ENCODE assay signal across 2 cellular contexts in the genomic region with DNA sequence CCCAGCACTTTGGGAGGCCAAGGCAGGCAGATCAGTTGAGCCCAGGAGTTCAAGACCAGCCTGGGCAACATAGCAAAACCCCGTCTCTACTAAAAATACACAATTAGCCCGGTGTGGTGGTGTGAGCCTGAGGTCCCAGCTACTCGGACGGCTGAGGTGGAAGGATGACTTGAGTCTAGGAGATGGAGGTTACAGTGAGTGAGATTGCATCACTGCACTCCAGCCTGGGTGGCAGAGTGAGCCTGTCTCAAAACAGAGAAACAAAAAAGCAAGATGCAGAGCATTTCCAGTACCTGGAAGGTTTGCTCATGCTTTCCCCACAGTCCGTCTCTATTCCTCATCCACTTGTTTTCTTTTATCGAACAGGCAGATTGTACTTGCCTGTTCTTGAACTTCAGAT.
TF ChIP-seq lines count a peak whose summit lies in the region.

No MANE protein-coding gene starts in this region.

TF ChIP-seq in HEK293, 187 proteins besides CTCF, POLR2A, EP300 and RAD21:
- TF ChIP-seq, protein P1, sequence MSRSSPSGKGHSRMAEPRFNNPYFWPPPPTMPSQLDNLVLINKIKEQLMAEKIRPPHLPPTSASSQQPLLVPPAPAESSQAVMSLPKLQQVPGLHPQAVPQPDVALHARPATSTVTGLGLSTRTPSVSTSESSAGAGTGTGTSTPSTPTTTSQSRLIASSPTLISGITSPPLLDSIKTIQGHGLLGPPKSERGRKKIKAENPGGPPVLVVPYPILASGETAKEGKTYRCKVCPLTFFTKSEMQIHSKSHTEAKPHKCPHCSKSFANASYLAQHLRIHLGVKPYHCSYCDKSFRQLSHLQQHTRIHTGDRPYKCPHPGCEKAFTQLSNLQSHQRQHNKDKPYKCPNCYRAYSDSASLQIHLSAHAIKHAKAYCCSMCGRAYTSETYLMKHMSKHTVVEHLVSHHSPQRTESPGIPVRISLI (tag by site-specific recombination; IDR thresholded peaks at IDR 0.05), result no peak
- TF ChIP-seq, protein P2, sequence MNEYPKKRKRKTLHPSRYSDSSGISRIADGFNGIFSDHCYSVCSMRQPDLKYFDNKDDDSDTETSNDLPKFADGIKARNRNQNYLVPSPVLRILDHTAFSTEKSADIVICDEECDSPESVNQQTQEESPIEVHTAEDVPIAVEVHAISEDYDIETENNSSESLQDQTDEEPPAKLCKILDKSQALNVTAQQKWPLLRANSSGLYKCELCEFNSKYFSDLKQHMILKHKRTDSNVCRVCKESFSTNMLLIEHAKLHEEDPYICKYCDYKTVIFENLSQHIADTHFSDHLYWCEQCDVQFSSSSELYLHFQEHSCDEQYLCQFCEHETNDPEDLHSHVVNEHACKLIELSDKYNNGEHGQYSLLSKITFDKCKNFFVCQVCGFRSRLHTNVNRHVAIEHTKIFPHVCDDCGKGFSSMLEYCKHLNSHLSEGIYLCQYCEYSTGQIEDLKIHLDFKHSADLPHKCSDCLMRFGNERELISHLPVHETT (tag by site-specific recombination; IDR thresholded peaks at IDR 0.05), result no peak
- TF ChIP-seq ZBTB17 (tag by site-specific recombination; IDR thresholded peaks at IDR 0.05), result 0 out of 2 replicates have a peak, but pooled peaks have one; percentile 12
- TF ChIP-seq, protein P3, sequence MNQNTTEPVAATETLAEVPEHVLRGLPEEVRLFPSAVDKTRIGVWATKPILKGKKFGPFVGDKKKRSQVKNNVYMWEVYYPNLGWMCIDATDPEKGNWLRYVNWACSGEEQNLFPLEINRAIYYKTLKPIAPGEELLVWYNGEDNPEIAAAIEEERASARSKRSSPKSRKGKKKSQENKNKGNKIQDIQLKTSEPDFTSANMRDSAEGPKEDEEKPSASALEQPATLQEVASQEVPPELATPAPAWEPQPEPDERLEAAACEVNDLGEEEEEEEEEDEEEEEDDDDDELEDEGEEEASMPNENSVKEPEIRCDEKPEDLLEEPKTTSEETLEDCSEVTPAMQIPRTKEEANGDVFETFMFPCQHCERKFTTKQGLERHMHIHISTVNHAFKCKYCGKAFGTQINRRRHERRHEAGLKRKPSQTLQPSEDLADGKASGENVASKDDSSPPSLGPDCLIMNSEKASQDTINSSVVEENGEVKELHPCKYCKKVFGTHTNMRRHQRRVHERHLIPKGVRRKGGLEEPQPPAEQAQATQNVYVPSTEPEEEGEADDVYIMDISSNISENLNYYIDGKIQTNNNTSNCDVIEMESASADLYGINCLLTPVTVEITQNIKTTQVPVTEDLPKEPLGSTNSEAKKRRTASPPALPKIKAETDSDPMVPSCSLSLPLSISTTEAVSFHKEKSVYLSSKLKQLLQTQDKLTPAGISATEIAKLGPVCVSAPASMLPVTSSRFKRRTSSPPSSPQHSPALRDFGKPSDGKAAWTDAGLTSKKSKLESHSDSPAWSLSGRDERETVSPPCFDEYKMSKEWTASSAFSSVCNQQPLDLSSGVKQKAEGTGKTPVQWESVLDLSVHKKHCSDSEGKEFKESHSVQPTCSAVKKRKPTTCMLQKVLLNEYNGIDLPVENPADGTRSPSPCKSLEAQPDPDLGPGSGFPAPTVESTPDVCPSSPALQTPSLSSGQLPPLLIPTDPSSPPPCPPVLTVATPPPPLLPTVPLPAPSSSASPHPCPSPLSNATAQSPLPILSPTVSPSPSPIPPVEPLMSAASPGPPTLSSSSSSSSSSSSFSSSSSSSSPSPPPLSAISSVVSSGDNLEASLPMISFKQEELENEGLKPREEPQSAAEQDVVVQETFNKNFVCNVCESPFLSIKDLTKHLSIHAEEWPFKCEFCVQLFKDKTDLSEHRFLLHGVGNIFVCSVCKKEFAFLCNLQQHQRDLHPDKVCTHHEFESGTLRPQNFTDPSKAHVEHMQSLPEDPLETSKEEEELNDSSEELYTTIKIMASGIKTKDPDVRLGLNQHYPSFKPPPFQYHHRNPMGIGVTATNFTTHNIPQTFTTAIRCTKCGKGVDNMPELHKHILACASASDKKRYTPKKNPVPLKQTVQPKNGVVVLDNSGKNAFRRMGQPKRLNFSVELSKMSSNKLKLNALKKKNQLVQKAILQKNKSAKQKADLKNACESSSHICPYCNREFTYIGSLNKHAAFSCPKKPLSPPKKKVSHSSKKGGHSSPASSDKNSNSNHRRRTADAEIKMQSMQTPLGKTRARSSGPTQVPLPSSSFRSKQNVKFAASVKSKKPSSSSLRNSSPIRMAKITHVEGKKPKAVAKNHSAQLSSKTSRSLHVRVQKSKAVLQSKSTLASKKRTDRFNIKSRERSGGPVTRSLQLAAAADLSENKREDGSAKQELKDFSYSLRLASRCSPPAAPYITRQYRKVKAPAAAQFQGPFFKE (tag by site-specific recombination; IDR thresholded peaks at IDR 0.05; ENCODE audit: borderline replicate concordance), result no peak

TF ChIP-seq in IMR-90, 13 proteins besides CTCF, POLR2A, EP300 and RAD21:
- TF ChIP-seq FOS (IDR thresholded peaks at IDR 0.05; ENCODE audit: low read depth, low read length) (no peak), CEBPB (IDR thresholded peaks at IDR 0.05; ENCODE audit: low read depth, low read length) (0 out of 2 replicates have a peak, but pooled peaks have one; percentile 21), NFE2L2 (IDR thresholded peaks at IDR 0.05; ENCODE audit: low read depth, low read length) (no peak)
- TF ChIP-seq, protein P4, sequence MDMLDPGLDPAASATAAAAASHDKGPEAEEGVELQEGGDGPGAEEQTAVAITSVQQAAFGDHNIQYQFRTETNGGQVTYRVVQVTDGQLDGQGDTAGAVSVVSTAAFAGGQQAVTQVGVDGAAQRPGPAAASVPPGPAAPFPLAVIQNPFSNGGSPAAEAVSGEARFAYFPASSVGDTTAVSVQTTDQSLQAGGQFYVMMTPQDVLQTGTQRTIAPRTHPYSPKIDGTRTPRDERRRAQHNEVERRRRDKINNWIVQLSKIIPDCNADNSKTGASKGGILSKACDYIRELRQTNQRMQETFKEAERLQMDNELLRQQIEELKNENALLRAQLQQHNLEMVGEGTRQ (IDR thresholded peaks at IDR 0.05; ENCODE audit: low read depth, low read length), result no peak
